1 cellular context compared by ENCODE assay signal in genomic region chr7:95794917-95795515, GRCh38.
TF ChIP-seq lines count a peak whose summit lies in the region.

No MANE protein-coding gene starts in this region.

TF ChIP-seq in SK-N-SH treated with all-trans-retinoic acid at 6 μM for 48 hours, 23 proteins besides CTCF, POLR2A, EP300 and RAD21 (continued from another document):
- no peak for TF ChIP-seq POU6F1 (CRISPR knock-in tag; IDR thresholded peaks at IDR 0.05; ENCODE audit: borderline replicate concordance, low read depth)
- no peak for TF ChIP-seq OSR1 (CRISPR knock-in tag; IDR thresholded peaks at IDR 0.05)
- no peak for TF ChIP-seq TCF4 (CRISPR knock-in tag; IDR thresholded peaks at IDR 0.05; ENCODE audit: borderline replicate concordance)
- no peak for TF ChIP-seq ZNF8 (CRISPR knock-in tag; IDR thresholded peaks at IDR 0.05)
- TF ChIP-seq ZNF70 (CRISPR knock-in tag; IDR thresholded peaks at IDR 0.05) = no peak
- TF ChIP-seq BACH2 (CRISPR knock-in tag; IDR thresholded peaks at IDR 0.05; ENCODE audit: borderline replicate concordance) = no peak
- no peak for TF ChIP-seq RARB (CRISPR knock-in tag; IDR thresholded peaks at IDR 0.05)
- no peak for TF ChIP-seq ZFP30 (CRISPR knock-in tag; IDR thresholded peaks at IDR 0.05)
